In the genomic region with DNA sequence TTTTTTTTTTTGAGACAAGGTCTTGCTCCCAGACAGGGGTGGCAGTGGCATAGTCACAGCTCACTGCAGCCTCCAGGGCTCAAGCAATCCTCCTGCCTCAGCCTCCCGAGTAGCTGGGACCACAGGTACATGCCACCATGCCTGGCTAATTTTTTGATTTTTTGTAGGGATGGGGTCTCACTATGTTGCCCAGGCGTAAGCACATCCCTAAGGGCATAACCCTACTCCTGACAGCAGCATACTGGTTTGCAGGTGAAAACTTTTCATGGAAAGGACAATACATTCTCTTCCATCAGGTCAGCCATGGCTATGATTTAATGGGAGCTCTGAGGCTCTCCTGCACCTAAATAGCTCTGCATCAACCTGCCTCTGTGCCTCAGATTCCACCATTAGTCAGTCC, we compare ENCODE assay signal across 8 cellular contexts.
"Had no signal": no experiment of that assay in that cellular context is flagged by ENCODE, and none has a peak within 500 bp of the region (broad histone marks: within the 10 kb centered on the region; RNA-seq: fewer than 3 reads in every experiment).

No MANE protein-coding gene starts in this region.

- H3K9me3 Mint-ChIP-seq: IgD-negative memory B cell had no signal

- H2AFZ ChIP-seq: GM23248 had no signal

- H3K27me3 Mint-ChIP-seq: IgD-negative memory B cell had no signal

- H3K27ac ChIP-seq: GM23248 had no signal

- DNase-seq: GM23248, GOT3, H7, KG1 had no signal

- H3K36me3 ChIP-seq: HAP-1 had no signal

- H3K9ac ChIP-seq: GM23248 had no signal

- H3K4me3 Mint-ChIP-seq: IgD-negative memory B cell had no signal

- ATAC-seq: HCT116 had no signal

- H3K9me3 ChIP-seq: HAP-1 had no signal

- H3K4me3 ChIP-seq: GM23248, HAP-1 had no signal

- FAIRE-seq: HTR-8/SVneo had no signal

- H3K27ac Mint-ChIP-seq: IgD-negative memory B cell had no signal

- H3K36me3 Mint-ChIP-seq: IgD-negative memory B cell had no signal
